In the genomic region with DNA sequence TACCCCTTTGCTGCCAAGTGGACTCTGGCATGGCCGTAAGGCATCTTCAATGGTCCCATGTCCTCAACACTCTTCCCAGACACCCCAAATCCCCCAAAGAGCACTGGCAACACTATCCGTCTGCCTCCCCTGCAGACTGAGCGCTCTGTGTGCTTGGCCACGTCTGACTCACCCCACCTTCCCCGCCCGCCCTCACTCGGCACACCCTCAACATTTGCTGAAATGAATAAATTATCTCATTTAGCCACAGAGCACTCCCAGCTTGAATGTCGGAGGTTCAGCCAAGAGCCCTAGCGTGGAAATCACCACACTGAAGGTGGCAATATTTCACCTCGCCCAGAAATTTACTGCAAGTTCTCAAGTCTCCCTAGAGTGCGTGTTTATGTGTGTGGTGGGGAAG, we compare ENCODE assay signal across 9 cellular contexts. TPM values are rescaled to one million over a fixed set of nuclear protein-coding genes. Genes with fewer than 3 reads are reported as not detected.
DNase-seq lines count a peak whose midpoint lies in the region; ATAC-seq and TF ChIP-seq lines count a peak whose summit lies in the region.
"Had no signal": no experiment of that assay in that cellular context is flagged by ENCODE, and none has a peak within 500 bp of the region (broad histone marks: within the 10 kb centered on the region; RNA-seq: fewer than 3 reads in every experiment).

No MANE protein-coding gene starts in this region.

- no peaks in the 10 kb centered on the region for H3K79me2 ChIP-seq in HCT116 (ENCODE audit: insufficient read depth, low read length)

- H3K27ac ChIP-seq in HCT116 (ENCODE audit: low read depth, low read length): no peak overlapping the region
- H3K27ac ChIP-seq in epithelial cell of prostate: peak overlapping the region; percentile 5

- no peaks in the 10 kb centered on the region for H3K9me3 ChIP-seq in HCT116 (ENCODE audit: control insufficient read depth in 1 of 2, insufficient read depth in 1 of 2, low read depth in 1 of 2, low read length in 2 of 2)

- H3K4me1 ChIP-seq in HCT116 (ENCODE audit: control insufficient read depth in 1 of 2, insufficient read depth in 2 of 2, low read length in 2 of 2): peaks cover 46 to 65% of the 10 kb centered on the region in 2 experiments

- no peaks in the 10 kb centered on the region for H3K9me3 Mint-ChIP-seq in activated B cell treated with CpG ODN at 0.5 μM for 24 hours

- no TSS peak for BruUV-seq in HCT116 (replicated peaks; lab: Mats Ljungman, UMichigan)

- intact Hi-C loops in HCT116 (cut with micrococcal nuclease) (no loop called here), activated B cell treated with CpG ODN at 0.5 μM for 24 hours (cut with micrococcal nuclease) (loop anchor here (5.0 kb wide), 1 partner anchor 225 kb away; the partner anchor contains the start of gene NDUFA6)

- TF ChIP-seq CTCF in HCT116 (IDR thresholded peaks at IDR 0.05 in 2 of 3, conservative IDR thresholded peaks at IDR 0.05 in 1 of 3; ENCODE audit: borderline replicate concordance in 1 of 3, insufficient read depth in 1 of 3, low read depth in 2 of 3, low read length in 2 of 3) (no peak), activated B cell treated with CpG ODN at 0.5 μM for 24 hours (IDR thresholded peaks at IDR 0.05) (no peak)

- TF ChIP-seq RAD21 in HCT116 (IDR thresholded peaks at IDR 0.05; ENCODE audit: low read depth): no peak

- H3K27me3 Mint-ChIP-seq in activated B cell treated with CpG ODN at 0.5 μM for 24 hours: peaks cover 29% of the 10 kb centered on the region

- H3K27ac Mint-ChIP-seq in activated B cell treated with CpG ODN at 0.5 μM for 24 hours: no peak overlapping the region

- H2AFZ ChIP-seq in HCT116 (ENCODE audit: low read depth, low read length, poor library complexity, severe bottlenecking): no peak overlapping the region

- H3K9me2 ChIP-seq in HCT116 (ENCODE audit: insufficient read depth): no peaks in the 10 kb centered on the region

- no peak for TF ChIP-seq POLR2A in HCT116 (IDR thresholded peaks at IDR 0.05; ENCODE audit: borderline replicate concordance, extremely low read depth, insufficient read depth, insufficient read length)

- CTCF ChIA-PET in HCT116 (lab: Charles Lee) (no interaction called here), activated B cell treated with CpG ODN at 0.5 μM for 24 hours (lab: Charles Lee) (no interaction called here)

- no peaks in the 10 kb centered on the region for H3K27me3 ChIP-seq in HCT116 (ENCODE audit: insufficient read depth, low read length)

- DNase-seq in HCT116 (ENCODE audit: low read depth, low spot score): no peak
- DNase-seq in activated B cell treated with CpG ODN at 0.5 μM for 24 hours: no peak
- DNase-seq in epithelial cell of prostate (ENCODE audit: low read depth, low spot score): no peak
- DNase-seq in stimulated activated CD4-positive, alpha-beta T cell treated with anti-CD3 and anti-CD28 coated beads, Interleukin-15, amount 100 ng/mL, for 48 hours (ENCODE audit: low read depth in 2 of 2): peak; percentile 28 to 44
- DNase-seq in cortex of kidney (lab: John Stamatoyannopoulos, UW): no peak
- DNase-seq: IMR-90 had no signal

- no peak overlapping the region for H3K4me3 ChIP-seq in HCT116 (replicated peaks in 1 of 2; ENCODE audit: low read depth in 1 of 2, low read length in 2 of 2)

- H3K36me3 Mint-ChIP-seq in activated B cell treated with CpG ODN at 0.5 μM for 24 hours (ENCODE audit: low read depth): no peaks in the 10 kb centered on the region

- H3K9ac ChIP-seq in HCT116 (ENCODE audit: low read length): no peak overlapping the region

- peak; percentile 38 for ATAC-seq in HCT116
- peak; percentile 88 for ATAC-seq in activated B cell treated with CpG ODN at 0.5 μM for 24 hours (ENCODE audit: low read depth)
- ATAC-seq in GM21576 (IDR thresholded peaks at IDR 0.05; ENCODE audit: unreplicated experiment): no peak
- no peak for ATAC-seq in GM21367 (IDR thresholded peaks at IDR 0.05; ENCODE audit: unreplicated experiment)
- no peak for ATAC-seq in GM19324 (IDR thresholded peaks at IDR 0.05; ENCODE audit: low FRiP score, unreplicated experiment)

- RAD21 ChIA-PET in HCT116 (lab: Charles Lee; ENCODE audit: low non-redundant PET in 1 of 2, low total read pairs in 2 of 2, uncharacterized antibody in 2 of 2, unreplicated experiment in 2 of 2): no interaction called here

- no peak overlapping the region for H3K4me3 Mint-ChIP-seq in activated B cell treated with CpG ODN at 0.5 μM for 24 hours

- H3K36me3 ChIP-seq in HCT116 (ENCODE audit: control insufficient read depth in 1 of 2, insufficient read depth in 2 of 2, low read length in 2 of 2): no peaks in the 10 kb centered on the region

- peak overlapping the region; percentile 61 for H3K4me2 ChIP-seq in HCT116 (ENCODE audit: low read length)

- no peaks in the 10 kb centered on the region for H4K20me1 ChIP-seq in HCT116 (ENCODE audit: insufficient read depth)

- H3K4me1 Mint-ChIP-seq in activated B cell treated with CpG ODN at 0.5 μM for 24 hours: peaks cover 15% of the 10 kb centered on the region

- POLR2A ChIA-PET in HCT116 (lab: Charles Lee): no interaction called here
- POLR2A ChIA-PET in activated B cell treated with CpG ODN at 0.5 μM for 24 hours (lab: Charles Lee): interaction anchor here (0.6 kb wide), 1 partner anchor 507 kb away, joined by 4 read pairs; no protein-coding TSS in a partner anchor

TF ChIP-seq in HCT116, 20 proteins besides CTCF, POLR2A, EP300 and RAD21:
- TF ChIP-seq YY1 (IDR thresholded peaks at IDR 0.05; ENCODE audit: extremely low read depth, insufficient replicate concordance, low read depth, low read length): no peak
- no peak for TF ChIP-seq CBX3 (IDR thresholded peaks at IDR 0.05; ENCODE audit: low read depth)
- TF ChIP-seq TCF7L2 (IDR thresholded peaks at IDR 0.05; ENCODE audit: borderline replicate concordance, extremely low read depth, insufficient read depth, insufficient read length): no peak
- TF ChIP-seq JUND (IDR thresholded peaks at IDR 0.05): no peak
- TF ChIP-seq CEBPB (IDR thresholded peaks at IDR 0.05; ENCODE audit: low read depth): no peak
- no peak for TF ChIP-seq REST (IDR thresholded peaks at IDR 0.05; ENCODE audit: low read depth)
- TF ChIP-seq FOSL1 (IDR thresholded peaks at IDR 0.05; ENCODE audit: low read depth): no peak
- no peak for TF ChIP-seq EZH2 (IDR thresholded peaks at IDR 0.05)

RNA-seq across cellular contexts. Expression of gene TCF20, which starts 46.5 kb away (rescaled TPM):
- 66.7 TPM for total RNA-seq in HCT116 (2021; ENCODE audit: unreplicated experiment)
- 28.4 and 32.7 TPM in 2 replicates for polyA plus RNA-seq in HCT116 (2012)
- total RNA-seq in activated B cell treated with CpG ODN at 0.5 μM for 24 hours: 52.0 and 62.1 TPM in 2 replicates

Comparison
In these comparisons a context has a peak if more than half of its experiments do, and no peak if none do; other contexts are left out.
1. ATAC-seq: peak in HCT116 (single experiment) and activated B cell treated with CpG ODN at 0.5 μM for 24 hours (single experiment); none in GM21576 (single experiment), GM21367 (single experiment) and GM19324 (single experiment).
2. DNase-seq: peak in stimulated activated CD4-positive, alpha-beta T cell treated with anti-CD3 and anti-CD28 coated beads, Interleukin-15, amount 100 ng/mL, for 48 hours (2 of 2); none in HCT116 (single experiment), activated B cell treated with CpG ODN at 0.5 μM for 24 hours (single experiment), epithelial cell of prostate (single experiment) and cortex of kidney (single experiment).